Comparison of ENCODE assay signal across 8 cellular contexts in the genomic region with DNA sequence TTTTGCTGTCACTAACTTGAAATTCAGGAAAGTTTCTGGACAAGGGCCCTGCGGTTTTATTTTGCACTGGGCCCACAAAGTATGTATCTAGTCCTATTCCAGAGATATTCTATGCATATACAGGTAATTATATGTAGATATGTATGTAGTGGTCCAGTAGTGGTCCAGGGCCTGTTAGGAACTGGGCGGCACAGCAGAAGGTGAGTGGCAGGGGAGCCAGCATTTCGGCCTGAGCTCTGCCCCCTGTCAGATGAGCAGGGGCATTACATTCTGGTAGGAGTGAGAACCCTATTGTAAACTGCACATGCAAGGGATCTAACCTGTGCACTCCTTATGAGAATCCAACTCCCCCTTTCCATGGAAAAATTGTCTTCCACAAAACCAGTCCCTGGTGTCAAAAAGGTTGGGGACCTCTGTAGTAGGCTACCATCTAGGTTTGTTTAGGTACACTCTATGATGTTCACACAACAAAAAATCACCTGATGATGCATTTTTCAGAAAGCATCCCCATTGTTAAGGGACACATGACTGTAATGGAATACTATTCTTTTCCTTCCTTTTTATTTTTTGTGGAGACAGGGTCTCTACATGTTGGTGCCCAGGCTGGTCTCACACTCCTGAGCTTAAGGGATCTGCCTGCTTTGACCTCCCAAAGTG. TPM values are rescaled to one million over a fixed set of nuclear protein-coding genes. Genes with fewer than 3 reads are reported as not detected.
DNase-seq lines count a peak whose midpoint lies in the region; FAIRE-seq and TF ChIP-seq lines count a peak whose summit lies in the region.

No MANE protein-coding gene starts in this region.

- TF ChIP-seq CTCF in AG09319 (IDR thresholded peaks at IDR 0.05; ENCODE audit: low read depth, low read length) (peak; percentile 8; the same call in 1 of the 2 replicates), GM12875 (IDR thresholded peaks at IDR 0.05; ENCODE audit: borderline replicate concordance, insufficient read depth, low read depth, low read length) (peak; percentile 73; the same call in 1 of the 2 replicates), fibroblast of mammary gland (conservative IDR thresholded peaks at IDR 0.05; ENCODE audit: control insufficient read depth, insufficient read depth, low read depth, low read length) (peak; percentile 53)

- H3K4me3 ChIP-seq in GM12875 (ENCODE audit: low read depth, low read length) (no peak overlapping the region), fibroblast of mammary gland (ENCODE audit: control insufficient read depth, low read depth, low read length) (no peak overlapping the region)

- FAIRE-seq in urothelium cell line (lab: Jason Lieb, UNC) = no peak

- DNase-seq in AG09319 (ENCODE audit: extremely low read depth, low read depth) (no peak), RPMI8226 (peak; percentile 40), fibroblast of mammary gland (ENCODE audit: low read depth) (peak; percentile 23), urothelium cell line (ENCODE audit: low spot score) (peak; percentile 30), mesenteric fat pad (ENCODE audit: low spot score) (no peak), middle frontal gyrus (ENCODE audit: extremely low spot score, low spot score) (no peak)
- no peak for DNase-seq in stimulated activated CD4-positive, alpha-beta T cell treated with anti-CD3 and anti-CD28 coated beads, Interleukin-12 subunit alpha, Interleukin-12 subunit beta, amount 100 ng/mL, for 4 hours

RNA-seq across cellular contexts. Expression of a gene that starts 2.8 kb away (rescaled TPM):
- 63.2 TPM for total RNA-seq in mesenteric fat pad

Comparison
In these comparisons a context has a peak if more than half of its experiments do, and no peak if none do; other contexts are left out.
1. DNase-seq: peak in RPMI8226 (single experiment), fibroblast of mammary gland (single experiment) and urothelium cell line (single experiment); none in AG09319 (single experiment), stimulated activated CD4-positive, alpha-beta T cell treated with anti-CD3 and anti-CD28 coated beads, Interleukin-12 subunit alpha, Interleukin-12 subunit beta, amount 100 ng/mL, for 4 hours (single experiment), mesenteric fat pad (single experiment) and middle frontal gyrus (single experiment).
2. CTCF ChIP-seq: peak in every context shown above with its lines; median percentile 73 in GM12875; 53 in fibroblast of mammary gland; 8 in AG09319.